Comparison of ENCODE assay signal across 19 cellular contexts in the genomic region with DNA sequence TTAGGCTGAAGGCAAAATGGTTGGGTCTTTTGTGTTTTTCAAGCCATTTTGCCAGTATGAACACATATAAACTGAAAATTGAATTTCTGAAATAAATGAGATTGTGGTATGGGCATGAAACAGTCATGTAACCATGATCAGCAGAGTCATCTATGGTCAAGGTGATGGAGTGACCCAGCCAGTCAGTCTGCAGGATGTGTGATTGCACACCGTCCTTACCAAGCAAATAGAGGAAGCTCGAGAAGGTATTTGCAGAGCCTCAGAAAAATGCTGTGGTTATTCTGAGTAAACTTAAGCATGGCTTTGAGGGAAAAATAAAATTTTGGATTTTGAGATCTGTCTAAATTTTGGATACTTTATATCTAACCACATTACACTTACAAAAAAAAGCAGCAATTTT.
"Had no signal": no experiment of that assay in that cellular context is flagged by ENCODE, and none has a peak within 500 bp of the region (broad histone marks: within the 10 kb centered on the region; RNA-seq: fewer than 3 reads in every experiment).

No MANE protein-coding gene starts in this region.

- ATAC-seq: activated CD4-positive, CD25-positive, alpha-beta regulatory T cell treated with anti-CD3 and anti-CD28 coated beads, Interleukin-2, amount 50 U/mL, for 24 hours; effector memory CD8-positive, alpha-beta T cell; gastrocnemius medialis; left colon; right cardiac atrium had no signal

- DNase-seq: activated CD4-positive, alpha-beta T cell treated with anti-CD3 and anti-CD28 coated beads for 48 hours; activated CD4-positive, alpha-beta T cell treated with anti-CD3 and anti-CD28 coated beads, Interleukin-2, amount 50 U/mL, for 48 hours; activated effector memory CD4-positive, alpha-beta T cell treated with Interleukin-2 at 50 U/mL for 16 hours; activated naive CD4-positive, alpha-beta T cell treated with Interleukin-2 at 50 U/mL for 16 hours; anterior cingulate cortex; dorsolateral prefrontal cortex; effector memory CD8-positive, alpha-beta T cell; erythroblast; gastrocnemius medialis; glutamatergic neuron; left colon; mammary epithelial cell; posterior cingulate gyrus; right cardiac atrium; spleen; stimulated activated naive CD4-positive, alpha-beta T cell; tibial artery; WERI-Rb-1 had no signal
